In the genomic region with DNA sequence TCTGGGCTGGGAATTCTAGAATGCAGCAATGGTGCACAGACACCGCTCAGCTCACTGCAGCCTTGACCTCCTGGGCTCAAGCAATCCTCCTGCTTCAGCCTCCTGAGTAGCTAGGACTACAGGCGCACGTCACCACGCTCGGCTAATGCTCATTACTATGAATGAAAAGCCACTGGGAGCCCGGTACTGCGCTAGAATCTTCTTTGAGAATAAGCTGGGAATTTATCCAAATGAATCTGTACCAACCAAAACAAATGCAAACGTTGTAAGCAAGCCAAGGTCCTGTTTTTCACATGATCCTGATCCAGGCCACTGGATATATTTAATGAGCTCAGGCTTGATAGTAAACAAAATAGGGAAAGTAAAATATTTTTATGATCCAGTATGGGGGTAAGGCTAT, we compare ENCODE assay signal across 19 cellular contexts.
DNase-seq lines count a peak whose midpoint lies in the region; ATAC-seq and TF ChIP-seq lines count a peak whose summit lies in the region.
"Had no signal": no experiment of that assay in that cellular context is flagged by ENCODE, and none has a peak within 500 bp of the region (broad histone marks: within the 10 kb centered on the region; RNA-seq: fewer than 3 reads in every experiment).

No MANE protein-coding gene starts in this region.

- no peaks in the 10 kb centered on the region for H3K36me3 Mint-ChIP-seq in HFFc6 (ENCODE audit: low read depth)
- H3K36me3 Mint-ChIP-seq in CD4-positive, alpha-beta memory T cell: no peaks in the 10 kb centered on the region
- H3K36me3 Mint-ChIP-seq in naive thymus-derived CD8-positive, alpha-beta T cell: no peaks in the 10 kb centered on the region

- no peaks in the 10 kb centered on the region for H3K27me3 Mint-ChIP-seq in HFFc6 (ENCODE audit: insufficient read depth)
- H3K27me3 Mint-ChIP-seq in CD4-positive, alpha-beta memory T cell: peaks cover 0 to 3% of the 10 kb centered on the region in 2 donors
- H3K27me3 Mint-ChIP-seq in naive thymus-derived CD8-positive, alpha-beta T cell: no peaks in the 10 kb centered on the region

- H3K27me3 ChIP-seq in heart right ventricle (no peaks in the 10 kb centered on the region), prostate gland (replicated peaks; ENCODE audit: insufficient read depth) (no peaks in the 10 kb centered on the region), MG63 (no peaks in the 10 kb centered on the region)
- H3K27me3 ChIP-seq in CD4-positive, alpha-beta memory T cell (ENCODE audit: insufficient read depth, low read length): no peaks in the 10 kb centered on the region
- H3K27me3 ChIP-seq: gastrocnemius medialis had no signal

- H3K4me1 ChIP-seq in heart right ventricle: peaks cover 0 to 21% (median 6%) of the 10 kb centered on the region in 9 donors
- H3K4me1 ChIP-seq in prostate gland (replicated peaks): peaks cover 3% of the 10 kb centered on the region
- H3K4me1 ChIP-seq in CD4-positive, alpha-beta memory T cell (ENCODE audit: insufficient read depth, low read length): no peaks in the 10 kb centered on the region

- no peaks in the 10 kb centered on the region for H3K36me3 ChIP-seq in heart right ventricle
- H3K36me3 ChIP-seq in prostate gland: no peaks in the 10 kb centered on the region
- no peaks in the 10 kb centered on the region for H3K36me3 ChIP-seq in MG63
- no peaks in the 10 kb centered on the region for H3K36me3 ChIP-seq in CD4-positive, alpha-beta memory T cell (ENCODE audit: insufficient read depth, low read length)
- H3K36me3 ChIP-seq: gastrocnemius medialis had no signal

- no peak for TF ChIP-seq CTCF in HFFc6 (IDR thresholded peaks at IDR 0.05)
- no peak for TF ChIP-seq CTCF in astrocyte of the spinal cord (IDR thresholded peaks at IDR 0.05; ENCODE audit: low read depth, low read length)
- no peak for TF ChIP-seq CTCF in heart right ventricle (IDR thresholded peaks at IDR 0.05)
- no peak for TF ChIP-seq CTCF in prostate gland (IDR thresholded peaks at IDR 0.05)

- CTCF ChIA-PET in CD4-positive, alpha-beta memory T cell (lab: Charles Lee; ENCODE audit: partially characterized antibody): interaction anchor here (0.5 to 1.2 kb wide), 2 partner anchors 13 to 19 kb away, joined by 3 read pairs; no protein-coding TSS in a partner anchor

- intact Hi-C loops in heart right ventricle (cut with DNase I): loop anchor here in 1 of 10 donors (10.0 kb wide), 1 partner anchor 130 kb away; no protein-coding TSS in a partner anchor
- intact Hi-C loops in prostate gland (cut with DNase I): no loop called here
- intact Hi-C loops in CD4-positive, alpha-beta memory T cell (cut with micrococcal nuclease): no loop called here

- DNase-seq in HFFc6 (no peak), astrocyte of the spinal cord (ENCODE audit: low read depth, low spot score) (peak; percentile 52), heart right ventricle (peak; percentile 9 to 17), prostate gland (ENCODE audit: low spot score) (peak; percentile 59), MG63 (no peak)
- no peak for DNase-seq in CD4-positive, alpha-beta memory T cell
- DNase-seq in naive thymus-derived CD8-positive, alpha-beta T cell: no peak
- DNase-seq: activated CD4-positive, alpha-beta T cell treated with anti-CD3 and anti-CD28 coated beads for 1 hour; AML-193; aorta; Calu3; gastrocnemius medialis; H7; mammary epithelial cell; nephron progenitor cell; SHP77 treated with DMSO at 0.1 percent for 48 hours; stimulated activated CD4-positive, alpha-beta T cell treated with anti-CD3 and anti-CD28 coated beads, Interleukin-2, amount 100 ng/mL, for 24 hours; T-helper 2 cell had no signal

- H3K9me3 ChIP-seq in heart right ventricle (no peaks in the 10 kb centered on the region), prostate gland (no peaks in the 10 kb centered on the region), MG63 (no peaks in the 10 kb centered on the region)
- no peaks in the 10 kb centered on the region for H3K9me3 ChIP-seq in CD4-positive, alpha-beta memory T cell (ENCODE audit: control insufficient read depth in 1 of 2, low read length in 2 of 2)
- H3K9me3 ChIP-seq: gastrocnemius medialis had no signal

- 50 to 72% methylated on average over 8 of the region's 8 CpGs for WGBS in heart right ventricle, 2 donors
- WGBS in prostate gland: 54% methylated on average over 8 of the region's 8 CpGs

- H3K9me3 Mint-ChIP-seq in HFFc6: no peaks in the 10 kb centered on the region
- no peaks in the 10 kb centered on the region for H3K9me3 Mint-ChIP-seq in CD4-positive, alpha-beta memory T cell
- no peaks in the 10 kb centered on the region for H3K9me3 Mint-ChIP-seq in naive thymus-derived CD8-positive, alpha-beta T cell
- H3K9me3 Mint-ChIP-seq: nephron progenitor cell had no signal

- POLR2A ChIA-PET in CD4-positive, alpha-beta memory T cell (lab: Charles Lee; ENCODE audit: partially characterized antibody): no interaction called here
- POLR2A ChIA-PET in naive thymus-derived CD8-positive, alpha-beta T cell (lab: Charles Lee): interaction anchor here (0.6 kb wide), 1 partner anchor 9 kb away, joined by 3 read pairs; no protein-coding TSS in a partner anchor

- no peak overlapping the region for H3K4me3 ChIP-seq in astrocyte of the spinal cord (ENCODE audit: low read depth, low read length)
- H3K4me3 ChIP-seq in heart right ventricle: no peak overlapping the region
- no peak overlapping the region for H3K4me3 ChIP-seq in prostate gland
- no peak overlapping the region for H3K4me3 ChIP-seq in MG63
- no peak overlapping the region for H3K4me3 ChIP-seq in CD4-positive, alpha-beta memory T cell (ENCODE audit: low read length in 2 of 2)
- H3K4me3 ChIP-seq: gastrocnemius medialis had no signal

- H3K27ac ChIP-seq in heart right ventricle (peak overlapping the region in 1 of 10 donors; percentile 26), prostate gland (peak overlapping the region; percentile 72 to 79)
- H3K27ac ChIP-seq in CD4-positive, alpha-beta memory T cell (ENCODE audit: low read depth, low read length): no peak overlapping the region

- H3K4me1 Mint-ChIP-seq in HFFc6 (ENCODE audit: low read depth): peaks cover 22% of the 10 kb centered on the region
- no peaks in the 10 kb centered on the region for H3K4me1 Mint-ChIP-seq in CD4-positive, alpha-beta memory T cell
- H3K4me1 Mint-ChIP-seq in naive thymus-derived CD8-positive, alpha-beta T cell: peaks cover 0 to 1% (median 0%) of the 10 kb centered on the region in 4 donors

- in situ Hi-C loops in astrocyte of the spinal cord (cut with HindIII; ENCODE audit: low sequenced_read_pairs): no loop called here

- ATAC-seq in heart right ventricle: peak in 7 of 8 donors; percentile 31 to 66 (median 38)
- ATAC-seq in HG02610 (IDR thresholded peaks at IDR 0.05; ENCODE audit: unreplicated experiment): no peak
- no peak for ATAC-seq in naive thymus-derived CD8-positive, alpha-beta T cell
- ATAC-seq: gastrocnemius medialis had no signal

- no peak overlapping the region for H3K4me3 Mint-ChIP-seq in HFFc6
- no peak overlapping the region for H3K4me3 Mint-ChIP-seq in CD4-positive, alpha-beta memory T cell
- H3K4me3 Mint-ChIP-seq in naive thymus-derived CD8-positive, alpha-beta T cell: no peak overlapping the region
- H3K4me3 Mint-ChIP-seq: nephron progenitor cell had no signal

- TF ChIP-seq POLR2A in prostate gland (IDR thresholded peaks at IDR 0.05): no peak

- peak overlapping the region; percentile 26; the same call in 1 of the 2 replicates for H3K27ac Mint-ChIP-seq in HFFc6
- no peak overlapping the region for H3K27ac Mint-ChIP-seq in CD4-positive, alpha-beta memory T cell
- no peak overlapping the region for H3K27ac Mint-ChIP-seq in naive thymus-derived CD8-positive, alpha-beta T cell
- H3K27ac Mint-ChIP-seq: nephron progenitor cell had no signal

Comparison
In these comparisons a context has a peak if more than half of its experiments do, and no peak if none do; other contexts are left out.
1. DNase-seq: peak in astrocyte of the spinal cord (single experiment), heart right ventricle (2 of 2) and prostate gland (single experiment); none in HFFc6 (single experiment), MG63 (single experiment), CD4-positive, alpha-beta memory T cell (0 of 5) and naive thymus-derived CD8-positive, alpha-beta T cell (0 of 10).
2. ATAC-seq: peak in heart right ventricle (7 of 8); none in HG02610 (single experiment) and naive thymus-derived CD8-positive, alpha-beta T cell (0 of 2).